1 cellular context compared by ENCODE assay signal in genomic region chr12:11071414-11071813, GRCh38.
TF ChIP-seq lines count a peak whose summit lies in the region.

No MANE protein-coding gene starts in this region.

TF ChIP-seq in HepG2, 621 proteins besides CTCF, POLR2A, EP300 and RAD21 (continued from another document and continues in another):
- TF ChIP-seq ZNF142 (CRISPR knock-in tag; IDR thresholded peaks at IDR 0.05) (no peak), ARHGAP35 (CRISPR knock-in tag; IDR thresholded peaks at IDR 0.05; ENCODE audit: borderline replicate concordance) (no peak), ZNF75D (CRISPR knock-in tag; IDR thresholded peaks at IDR 0.05; ENCODE audit: borderline replicate concordance) (no peak), ZIK1 (CRISPR knock-in tag; IDR thresholded peaks at IDR 0.05; ENCODE audit: borderline replicate concordance, low read depth) (no peak), MTERF4 (CRISPR knock-in tag; IDR thresholded peaks at IDR 0.05) (no peak), ZNF619 (CRISPR knock-in tag; IDR thresholded peaks at IDR 0.05) (no peak), NR2F6 (IDR thresholded peaks at IDR 0.05) (peak; percentile 60; the same call in 1 of the 2 replicates), NR2F6 (CRISPR knock-in tag; IDR thresholded peaks at IDR 0.05) (no peak), ZNF776 (CRISPR knock-in tag; IDR thresholded peaks at IDR 0.05) (no peak), SP5 (CRISPR knock-in tag; IDR thresholded peaks at IDR 0.05; ENCODE audit: borderline replicate concordance, low read depth) (no peak), THAP7 (CRISPR knock-in tag; IDR thresholded peaks at IDR 0.05) (no peak), ZNF382 (CRISPR knock-in tag; IDR thresholded peaks at IDR 0.05; ENCODE audit: borderline replicate concordance) (no peak), ZBTB10 (CRISPR knock-in tag; IDR thresholded peaks at IDR 0.05; ENCODE audit: borderline replicate concordance) (no peak), NR2F1 (CRISPR knock-in tag; IDR thresholded peaks at IDR 0.05) (no peak), SAFB2 (CRISPR knock-in tag; IDR thresholded peaks at IDR 0.05; ENCODE audit: borderline replicate concordance, low read depth) (no peak), ZSCAN21 (CRISPR knock-in tag; IDR thresholded peaks at IDR 0.05; ENCODE audit: borderline replicate concordance) (no peak), ZFP36 (IDR thresholded peaks at IDR 0.05; ENCODE audit: borderline replicate concordance, low read depth, low read length, partially characterized antibody) (no peak), ZNF703 (CRISPR knock-in tag; IDR thresholded peaks at IDR 0.05; ENCODE audit: borderline replicate concordance) (no peak), ZNF12 (CRISPR knock-in tag; IDR thresholded peaks at IDR 0.05) (no peak), ZBTB1 (CRISPR knock-in tag; IDR thresholded peaks at IDR 0.05; ENCODE audit: borderline replicate concordance) (no peak), ZNF546 (CRISPR knock-in tag; conservative IDR thresholded peaks at IDR 0.05) (no peak), E2F1 (CRISPR knock-in tag; IDR thresholded peaks at IDR 0.05) (no peak), SRSF4 (IDR thresholded peaks at IDR 0.05; ENCODE audit: low read depth, low read length, poor library complexity, severe bottlenecking) (no peak), IRF1 (CRISPR knock-in tag; IDR thresholded peaks at IDR 0.05; ENCODE audit: low read depth) (no peak), JUND (CRISPR knock-in tag; IDR thresholded peaks at IDR 0.05) (no peak), PCBP1 (IDR thresholded peaks at IDR 0.05; ENCODE audit: borderline replicate concordance, low read depth, low read length) (no peak), ZNF678 (CRISPR knock-in tag; IDR thresholded peaks at IDR 0.05) (no peak), ZNF253 (CRISPR knock-in tag; IDR thresholded peaks at IDR 0.05; ENCODE audit: borderline replicate concordance) (no peak), PBX3 (CRISPR knock-in tag; IDR thresholded peaks at IDR 0.05; ENCODE audit: borderline replicate concordance) (no peak), ZNF605 (CRISPR knock-in tag; IDR thresholded peaks at IDR 0.05) (no peak), ZBTB49 (CRISPR knock-in tag; IDR thresholded peaks at IDR 0.05; ENCODE audit: borderline replicate concordance) (no peak), ZNF580 (CRISPR knock-in tag; IDR thresholded peaks at IDR 0.05; ENCODE audit: borderline replicate concordance, low read depth) (no peak), ZNF737 (CRISPR knock-in tag; IDR thresholded peaks at IDR 0.05; ENCODE audit: borderline replicate concordance) (no peak), GFI1 (CRISPR knock-in tag; IDR thresholded peaks at IDR 0.05; ENCODE audit: borderline replicate concordance) (no peak), MLX (CRISPR knock-in tag; IDR thresholded peaks at IDR 0.05) (no peak), ELF3 (CRISPR knock-in tag; IDR thresholded peaks at IDR 0.05) (peak; percentile 23; the same call in 1 of the 2 replicates), CBFB (CRISPR knock-in tag; IDR thresholded peaks at IDR 0.05) (no peak), POGZ (CRISPR knock-in tag; IDR thresholded peaks at IDR 0.05) (no peak), CREB3 (CRISPR knock-in tag; IDR thresholded peaks at IDR 0.05) (no peak), GATAD2A (CRISPR knock-in tag; IDR thresholded peaks at IDR 0.05) (peak; percentile 49), ZNF256 (CRISPR knock-in tag; conservative IDR thresholded peaks at IDR 0.05) (no peak), ZNF530 (CRISPR knock-in tag; IDR thresholded peaks at IDR 0.05; ENCODE audit: low read depth) (no peak), ZNF747 (CRISPR knock-in tag; IDR thresholded peaks at IDR 0.05; ENCODE audit: borderline replicate concordance) (no peak), JUNB (CRISPR knock-in tag; IDR thresholded peaks at IDR 0.05; ENCODE audit: borderline replicate concordance) (no peak), THYN1 (CRISPR knock-in tag; IDR thresholded peaks at IDR 0.05; ENCODE audit: borderline replicate concordance, low read depth) (no peak), RARA (CRISPR knock-in tag; IDR thresholded peaks at IDR 0.05) (peak; percentile 53; the same call in 1 of the 2 replicates), PLRG1 (conservative IDR thresholded peaks at IDR 0.05) (no peak), SUZ12 (IDR thresholded peaks at IDR 0.05; ENCODE audit: low read depth, low read length) (no peak), SMAD1 (CRISPR knock-in tag; IDR thresholded peaks at IDR 0.05; ENCODE audit: borderline replicate concordance, low read depth) (no peak)
